ENCODE assay signal across 12 cellular contexts in the genomic region with DNA sequence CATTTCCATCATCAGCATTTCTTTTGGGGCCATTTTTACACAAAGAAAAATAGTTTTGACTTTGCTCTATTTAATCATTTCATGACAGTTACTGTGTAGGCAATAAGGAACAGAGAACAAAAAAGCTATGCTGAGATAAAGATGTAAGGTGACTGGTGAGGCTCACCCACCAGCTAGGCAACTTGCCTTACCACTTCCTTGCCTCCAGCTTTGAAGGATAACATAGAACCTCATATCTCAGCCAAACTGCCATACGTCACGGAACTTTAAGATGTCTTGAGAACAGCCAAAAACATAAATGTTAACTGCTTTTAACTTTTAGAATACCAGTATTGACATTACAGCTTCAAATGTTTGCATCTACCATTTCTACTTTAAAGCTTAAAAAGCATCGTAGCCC. TPM values are rescaled to one million over a fixed set of nuclear protein-coding genes. Genes with fewer than 3 reads are reported as not detected.
DNase-seq lines count a peak whose midpoint lies in the region; ATAC-seq and TF ChIP-seq lines count a peak whose summit lies in the region.
"Had no signal": no experiment of that assay in that cellular context is flagged by ENCODE, and none has a peak within 500 bp of the region (broad histone marks: within the 10 kb centered on the region; RNA-seq: fewer than 3 reads in every experiment).

No MANE protein-coding gene starts in this region.

- H3K23ac ChIP-seq in IMR-90 (ENCODE audit: low read depth, low read length), result peak overlapping the region; percentile 55; the same call in 1 of the 2 replicates

- H3K4me1 ChIP-seq in CD4-positive, CD25-positive, alpha-beta regulatory T cell (ENCODE audit: control insufficient read depth, insufficient read depth, low read length, poor library complexity, severe bottlenecking), result peaks cover 59% of the 10 kb centered on the region
- H3K4me1 ChIP-seq in IMR-90 (ENCODE audit: control insufficient read depth, insufficient read depth, low read length), result peaks cover 7% of the 10 kb centered on the region

- no peaks in the 10 kb centered on the region for H4K20me1 ChIP-seq in IMR-90 (ENCODE audit: insufficient read depth, low read length)

- 60% methylated on average over 2 of the region's 3 CpGs; no CpG with 5 or more reads in 1 of the 2 experiments for WGBS in IMR-90 (ENCODE audit: extremely low coverage in 2 of 2, insufficient read length in 1 of 2), 2 experiments

- no peak overlapping the region for H2AK5ac ChIP-seq in IMR-90 (ENCODE audit: low read depth, low read length)

- 0 out of 2 replicates have a peak overlapping the region, but pooled peaks have one; percentile 29 for H3K14ac ChIP-seq in IMR-90 (replicated peaks; ENCODE audit: low read depth, low read length)

- no peak overlapping the region for H4K91ac ChIP-seq in IMR-90 (ENCODE audit: insufficient read depth, low read depth, low read length)

- H3K4ac ChIP-seq in IMR-90 (ENCODE audit: low read depth, low read length), result no peak overlapping the region

- POLR2A ChIA-PET in IMR-90 (lab: Charles Lee; ENCODE audit: unreplicated experiment), result no interaction called here
- POLR2A ChIA-PET in activated CD4-positive, alpha-beta T cell treated with anti-CD3 and anti-CD28 coated beads, Interleukin-2, amount 10 ng/mL, durations not matched to agents 7 days and 5 days (lab: Charles Lee), result no interaction called here

- H3K36me3 Mint-ChIP-seq in CD4-positive, CD25-positive, alpha-beta regulatory T cell, result no peaks in the 10 kb centered on the region
- H3K36me3 Mint-ChIP-seq in activated CD4-positive, alpha-beta T cell treated with anti-CD3 and anti-CD28 coated beads, Interleukin-2, amount 10 ng/mL, durations not matched to agents 7 days and 5 days (ENCODE audit: low read depth), result no peaks in the 10 kb centered on the region
- H3K36me3 Mint-ChIP-seq: IgD-negative memory B cell had no signal

- DNase-seq in CD4-positive, CD25-positive, alpha-beta regulatory T cell, result peak; percentile 44 to 87 (median 81)
- DNase-seq in IMR-90, result no peak
- DNase-seq in activated CD4-positive, alpha-beta T cell treated with anti-CD3 and anti-CD28 coated beads, Interleukin-2, amount 10 ng/mL, durations not matched to agents 7 days and 5 days, result peak; percentile 72
- DNase-seq in central memory CD4-positive, alpha-beta T cell, result peak; percentile 81
- DNase-seq in anterior cingulate cortex (lab: John Stamatoyannopoulos, UW), result no peak
- DNase-seq: C1 segment of cervical spinal cord, left cardiac atrium, NCI-H526 had no signal

- no peak overlapping the region for H2BK120ac ChIP-seq in IMR-90 (ENCODE audit: low read depth, low read length)

- no peak for TF ChIP-seq CTCF in IMR-90 (conservative IDR thresholded peaks at IDR 0.05; ENCODE audit: low read depth, low read length)

- H2BK15ac ChIP-seq in IMR-90 (ENCODE audit: low read depth, low read length), result no peak overlapping the region

- BruUV-seq in IMR-90 (replicated peaks; lab: Mats Ljungman, UMichigan), result no TSS peak

- peak overlapping the region; percentile 83 for H3K27ac ChIP-seq in CD4-positive, CD25-positive, alpha-beta regulatory T cell (ENCODE audit: insufficient read depth, low read length, poor library complexity, severe bottlenecking)
- H3K27ac ChIP-seq in IMR-90 (ENCODE audit: insufficient read depth, low read length), result no peak overlapping the region

- H3K36me3 ChIP-seq in CD4-positive, CD25-positive, alpha-beta regulatory T cell (ENCODE audit: control insufficient read depth, insufficient read depth, low read length), result no peaks in the 10 kb centered on the region
- no peaks in the 10 kb centered on the region for H3K36me3 ChIP-seq in IMR-90 (ENCODE audit: control insufficient read depth, insufficient read depth, low read length)

- intact Hi-C loops in IMR-90 (cut with micrococcal nuclease), result loop anchor here (10.0 kb wide), 3 partner anchors 205 to 1755 kb away; a partner anchor contains a TSS

- peaks cover 0 to 2% (median 0%) of the 10 kb centered on the region in 7 donors for H3K9me3 Mint-ChIP-seq in CD4-positive, CD25-positive, alpha-beta regulatory T cell
- H3K9me3 Mint-ChIP-seq in activated CD4-positive, alpha-beta T cell treated with anti-CD3 and anti-CD28 coated beads, Interleukin-2, amount 10 ng/mL, durations not matched to agents 7 days and 5 days, result peaks cover 5% of the 10 kb centered on the region
- H3K9me3 Mint-ChIP-seq: IgD-negative memory B cell had no signal

- no peak for TF ChIP-seq RAD21 in IMR-90 (IDR thresholded peaks at IDR 0.05; ENCODE audit: low read length)

- H2AK9ac ChIP-seq in IMR-90 (replicated peaks; ENCODE audit: low read depth, low read length, poor library complexity), result no peak overlapping the region

- no peak for TF ChIP-seq POLR2A in IMR-90 (IDR thresholded peaks at IDR 0.05; ENCODE audit: low read depth, low read length)

- peaks cover 6% of the 10 kb centered on the region for H3K9me1 ChIP-seq in IMR-90 (ENCODE audit: insufficient read depth, low read length)

- H2AFZ ChIP-seq in IMR-90 (replicated peaks; ENCODE audit: low read length, poor library complexity), result no peak overlapping the region

- peaks cover 0 to 1% of the 10 kb centered on the region in 2 experiments; a peak in 2 of 4 replicates for H3K79me1 ChIP-seq in IMR-90 (ENCODE audit: low read depth in 1 of 2, low read length in 2 of 2)

- no peak overlapping the region for H4K8ac ChIP-seq in IMR-90 (ENCODE audit: low read depth in 2 of 2, low read length in 2 of 2)

- H3K56ac ChIP-seq in IMR-90 (ENCODE audit: extremely low read depth, insufficient read depth, low read length), result no peak overlapping the region

- H3K4me3 ChIP-seq in CD4-positive, CD25-positive, alpha-beta regulatory T cell (ENCODE audit: low read depth, low read length), result peak overlapping the region; percentile 54
- H3K4me3 ChIP-seq in IMR-90 (ENCODE audit: insufficient read depth, low read depth, low read length), result no peak overlapping the region

- in situ Hi-C loops in IMR-90 (cut with MboI; ENCODE audit: low sequenced_read_pairs), result no loop called here

- H3K9me3 ChIP-seq in CD4-positive, CD25-positive, alpha-beta regulatory T cell (ENCODE audit: control insufficient read depth in 2 of 2, low read length in 2 of 2), result no peaks in the 10 kb centered on the region
- no peaks in the 10 kb centered on the region for H3K9me3 ChIP-seq in IMR-90 (ENCODE audit: control insufficient read depth, insufficient read depth, low read length)

- H3K9ac ChIP-seq in IMR-90 (ENCODE audit: low read depth, low read length), result no peak overlapping the region

- no peak overlapping the region for H3K18ac ChIP-seq in IMR-90 (ENCODE audit: low read depth, low read length)

- peak; percentile 92 to 94 for ATAC-seq in CD4-positive, CD25-positive, alpha-beta regulatory T cell (ENCODE audit: low read depth in 2 of 2)
- no peak for ATAC-seq in IMR-90 (ENCODE audit: low read depth)
- no peak for ATAC-seq in GM19455 (IDR thresholded peaks at IDR 0.05; ENCODE audit: unreplicated experiment)
- ATAC-seq in HG03039 (IDR thresholded peaks at IDR 0.05; ENCODE audit: unreplicated experiment), result no peak
- ATAC-seq: left cardiac atrium had no signal

- H2BK20ac ChIP-seq in IMR-90 (ENCODE audit: low read depth, low read length), result no peak overlapping the region

- peaks cover 4% of the 10 kb centered on the region for H3K27me3 Mint-ChIP-seq in CD4-positive, CD25-positive, alpha-beta regulatory T cell
- H3K27me3 Mint-ChIP-seq in activated CD4-positive, alpha-beta T cell treated with anti-CD3 and anti-CD28 coated beads, Interleukin-2, amount 10 ng/mL, durations not matched to agents 7 days and 5 days, result peaks cover 5% of the 10 kb centered on the region

- CTCF ChIA-PET in IMR-90 (lab: Yijun Ruan, JAX), result interaction anchor here (1.2 kb wide), 1 partner anchor 10 kb away, joined by 5 read pairs; no protein-coding TSS in a partner anchor
- CTCF ChIA-PET in activated CD4-positive, alpha-beta T cell treated with anti-CD3 and anti-CD28 coated beads, Interleukin-2, amount 10 ng/mL, durations not matched to agents 7 days and 5 days (lab: Charles Lee), result interaction anchor here (0.6 to 1.8 kb wide), 5 partner anchors 10 to 1671 kb away, joined by 3 to 6 read pairs (median 4); no protein-coding TSS in a partner anchor

- H3K27ac Mint-ChIP-seq in CD4-positive, CD25-positive, alpha-beta regulatory T cell, result peak overlapping the region; percentile 97 to 98 (median 98)
- peak overlapping the region; percentile 91 for H3K27ac Mint-ChIP-seq in activated CD4-positive, alpha-beta T cell treated with anti-CD3 and anti-CD28 coated beads, Interleukin-2, amount 10 ng/mL, durations not matched to agents 7 days and 5 days

- no peak overlapping the region for H3K4me2 ChIP-seq in IMR-90 (ENCODE audit: low read depth, low read length)

- H4K5ac ChIP-seq in IMR-90 (ENCODE audit: low read depth, low read length), result no peak overlapping the region

- no peak overlapping the region for H2BK5ac ChIP-seq in IMR-90 (ENCODE audit: low read depth, low read length, poor library complexity, severe bottlenecking)

- dilution Hi-C loops in IMR-90 (cut with HindIII; ENCODE audit: low sequenced_read_pairs, unreplicated experiment), result no loop called here

- H3K4me1 Mint-ChIP-seq in CD4-positive, CD25-positive, alpha-beta regulatory T cell, result peaks cover 26 to 92% (median 68%) of the 10 kb centered on the region in 4 donors
- H3K4me1 Mint-ChIP-seq in activated CD4-positive, alpha-beta T cell treated with anti-CD3 and anti-CD28 coated beads, Interleukin-2, amount 10 ng/mL, durations not matched to agents 7 days and 5 days, result peaks cover 68% of the 10 kb centered on the region

- peak overlapping the region; percentile 39 to 97 (median 76) for H3K4me3 Mint-ChIP-seq in CD4-positive, CD25-positive, alpha-beta regulatory T cell
- H3K4me3 Mint-ChIP-seq in activated CD4-positive, alpha-beta T cell treated with anti-CD3 and anti-CD28 coated beads, Interleukin-2, amount 10 ng/mL, durations not matched to agents 7 days and 5 days, result peak overlapping the region; percentile 12
- H3K4me3 Mint-ChIP-seq: IgD-negative memory B cell had no signal

- H3K27me3 ChIP-seq in CD4-positive, CD25-positive, alpha-beta regulatory T cell (ENCODE audit: control insufficient read depth, insufficient read depth, low read length), result no peaks in the 10 kb centered on the region
- H3K27me3 ChIP-seq in IMR-90 (ENCODE audit: control insufficient read depth, insufficient read depth, low read length), result no peaks in the 10 kb centered on the region

TF ChIP-seq in IMR-90, 13 proteins besides CTCF, POLR2A, EP300 and RAD21:
- no peak for TF ChIP-seq NFE2L2 (IDR thresholded peaks at IDR 0.05; ENCODE audit: low read depth, low read length)

RNA-seq across cellular contexts. Expression of a gene that starts 7.5 kb away (rescaled TPM):
- 16.6 TPM for total RNA-seq in CD4-positive, CD25-positive, alpha-beta regulatory T cell
- 10 to 100 TPM in 2 of 4 donors, 1 to 10 TPM in 2; 7.6 to 15.0 (median 10.3) TPM for polyA plus RNA-seq in CD4-positive, CD25-positive, alpha-beta regulatory T cell
- 1.8 and 2.5 TPM in 2 replicates for total RNA-seq in IMR-90 (2012; rRNA removed)
- 0.39 and 0.46 TPM in 2 replicates for polyA plus RNA-seq in IMR-90 (2012; rRNA removed)
- polyA plus RNA-seq in IMR-90 (2012; cell fraction: cytosol; rRNA removed), result 0.04 and 0.05 TPM in 2 replicates
- 0.05 and 0.91 TPM in 2 replicates for polyA plus RNA-seq in IMR-90 (2012; cell fraction: nucleus; rRNA removed; ENCODE audit: low replicate concordance)
- total RNA-seq in activated CD4-positive, alpha-beta T cell treated with anti-CD3 and anti-CD28 coated beads, Interleukin-2, amount 10 ng/mL, durations not matched to agents 7 days and 5 days, result 1 to 10 TPM; 1.7 to 2.3 TPM
- total RNA-seq: RPMI7951 had no signal

Comparison
In these comparisons a context has a peak if more than half of its experiments do, and no peak if none do; other contexts are left out.
1. ATAC-seq: peak in CD4-positive, CD25-positive, alpha-beta regulatory T cell (2 of 2); none in IMR-90 (single experiment), GM19455 (single experiment) and HG03039 (single experiment).
2. DNase-seq: peak in CD4-positive, CD25-positive, alpha-beta regulatory T cell (3 of 3), activated CD4-positive, alpha-beta T cell treated with anti-CD3 and anti-CD28 coated beads, Interleukin-2, amount 10 ng/mL, durations not matched to agents 7 days and 5 days (single experiment) and central memory CD4-positive, alpha-beta T cell (single experiment); none in IMR-90 (single experiment) and anterior cingulate cortex (0 of 58).